ENCODE assay signal across 1 cellular context in genomic region chr19:38434549-38435051, GRCh38.
TF ChIP-seq lines count a peak whose summit lies in the region.

No MANE protein-coding gene starts in this region.

TF ChIP-seq in HEK293, 187 proteins besides CTCF, POLR2A, EP300 and RAD21 (continued from another document):
- TF ChIP-seq PATZ1 (tag by site-specific recombination; IDR thresholded peaks at IDR 0.05): peak; percentile 47; the same call in 1 of the 2 replicates
- TF ChIP-seq ZNF239 (tag by site-specific recombination; IDR thresholded peaks at IDR 0.05): no peak
- TF ChIP-seq KLF16 (tag by site-specific recombination; IDR thresholded peaks at IDR 0.05): no peak
- TF ChIP-seq ZNF501 (tag by site-specific recombination; IDR thresholded peaks at IDR 0.05): no peak
- no peak for TF ChIP-seq ZNF571 (tag by site-specific recombination; IDR thresholded peaks at IDR 0.05)
- TF ChIP-seq ZNF692 (tag by site-specific recombination; IDR thresholded peaks at IDR 0.05): no peak
- TF ChIP-seq ZNF223 (tag by site-specific recombination; IDR thresholded peaks at IDR 0.05): no peak
- no peak for TF ChIP-seq ZNF791 (tag by site-specific recombination; IDR thresholded peaks at IDR 0.05)
- TF ChIP-seq ZNF585B (tag by site-specific recombination; IDR thresholded peaks at IDR 0.05): no peak
- TF ChIP-seq ZSCAN30 (tag by site-specific recombination; IDR thresholded peaks at IDR 0.05): peak; percentile 75; the same call in 1 of the 2 replicates
- TF ChIP-seq ZNF121 (tag by site-specific recombination; IDR thresholded peaks at IDR 0.05): no peak
- TF ChIP-seq ZNF645 (tag by site-specific recombination; IDR thresholded peaks at IDR 0.05): no peak
- peak; percentile 98 for TF ChIP-seq ZNF341 (tag by site-specific recombination; IDR thresholded peaks at IDR 0.05; ENCODE audit: low read depth)
- no peak for TF ChIP-seq ZNF426 (tag by site-specific recombination; IDR thresholded peaks at IDR 0.05)
- TF ChIP-seq ZNF19 (tag by site-specific recombination; IDR thresholded peaks at IDR 0.05; ENCODE audit: low read depth): no peak
- no peak for TF ChIP-seq ZNF549 (tag by site-specific recombination; IDR thresholded peaks at IDR 0.05)
- no peak for TF ChIP-seq OSR2 (tag by site-specific recombination; IDR thresholded peaks at IDR 0.05)
- TF ChIP-seq ZNF785 (tag by site-specific recombination; IDR thresholded peaks at IDR 0.05): no peak
- TF ChIP-seq YY2 (tag by site-specific recombination; IDR thresholded peaks at IDR 0.05): no peak
- no peak for TF ChIP-seq ZNF660 (tag by site-specific recombination; IDR thresholded peaks at IDR 0.05)
- no peak for TF ChIP-seq PRDM1 (tag by site-specific recombination; IDR thresholded peaks at IDR 0.05)
- no peak; the same call in 1 of the 2 replicates for TF ChIP-seq SALL2 (tag by site-specific recombination; IDR thresholded peaks at IDR 0.05; ENCODE audit: borderline replicate concordance)
